Comparison of ENCODE assay signal across 8 cellular contexts in the genomic region with DNA sequence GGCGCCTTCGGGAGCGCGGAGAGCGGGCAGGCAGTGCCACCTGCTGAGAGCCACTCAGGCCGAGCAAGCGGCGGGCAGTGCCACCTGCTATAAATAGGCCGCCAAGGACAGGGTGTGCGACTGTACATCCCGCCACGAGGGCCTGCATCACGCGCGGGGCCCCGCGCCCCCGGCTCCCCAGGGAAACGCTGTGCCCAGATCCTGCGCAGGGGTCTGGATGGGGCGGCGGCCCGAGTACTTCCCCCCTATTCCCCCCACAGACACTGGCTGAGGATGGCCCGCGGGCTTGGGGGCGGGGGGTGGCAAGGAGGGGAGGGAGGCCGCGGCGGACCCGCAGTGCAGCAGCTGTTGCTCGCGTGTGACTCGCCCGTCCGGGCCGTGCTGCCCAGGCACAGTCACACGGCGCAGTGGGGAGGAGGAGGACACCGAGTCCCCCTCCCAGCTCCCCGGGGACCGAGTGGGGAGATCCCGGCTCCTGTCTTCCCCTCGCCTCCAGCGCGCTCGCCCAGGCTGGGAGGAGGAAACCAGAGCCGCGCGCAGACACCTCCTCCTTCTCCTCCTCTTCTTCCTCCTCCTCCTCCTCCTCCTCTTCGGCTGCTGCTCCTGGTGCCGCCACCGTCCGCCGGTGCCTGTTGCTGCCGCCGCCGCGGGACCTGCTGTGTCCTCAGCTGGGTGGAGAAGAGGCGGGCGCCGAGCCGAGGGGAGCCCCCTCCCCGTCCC. TPM values are rescaled to one million over a fixed set of nuclear protein-coding genes. Genes with fewer than 3 reads are reported as not detected.
DNase-seq lines count a peak whose midpoint lies in the region; ATAC-seq, FAIRE-seq and TF ChIP-seq lines count a peak whose summit lies in the region.

A gene with protein sequence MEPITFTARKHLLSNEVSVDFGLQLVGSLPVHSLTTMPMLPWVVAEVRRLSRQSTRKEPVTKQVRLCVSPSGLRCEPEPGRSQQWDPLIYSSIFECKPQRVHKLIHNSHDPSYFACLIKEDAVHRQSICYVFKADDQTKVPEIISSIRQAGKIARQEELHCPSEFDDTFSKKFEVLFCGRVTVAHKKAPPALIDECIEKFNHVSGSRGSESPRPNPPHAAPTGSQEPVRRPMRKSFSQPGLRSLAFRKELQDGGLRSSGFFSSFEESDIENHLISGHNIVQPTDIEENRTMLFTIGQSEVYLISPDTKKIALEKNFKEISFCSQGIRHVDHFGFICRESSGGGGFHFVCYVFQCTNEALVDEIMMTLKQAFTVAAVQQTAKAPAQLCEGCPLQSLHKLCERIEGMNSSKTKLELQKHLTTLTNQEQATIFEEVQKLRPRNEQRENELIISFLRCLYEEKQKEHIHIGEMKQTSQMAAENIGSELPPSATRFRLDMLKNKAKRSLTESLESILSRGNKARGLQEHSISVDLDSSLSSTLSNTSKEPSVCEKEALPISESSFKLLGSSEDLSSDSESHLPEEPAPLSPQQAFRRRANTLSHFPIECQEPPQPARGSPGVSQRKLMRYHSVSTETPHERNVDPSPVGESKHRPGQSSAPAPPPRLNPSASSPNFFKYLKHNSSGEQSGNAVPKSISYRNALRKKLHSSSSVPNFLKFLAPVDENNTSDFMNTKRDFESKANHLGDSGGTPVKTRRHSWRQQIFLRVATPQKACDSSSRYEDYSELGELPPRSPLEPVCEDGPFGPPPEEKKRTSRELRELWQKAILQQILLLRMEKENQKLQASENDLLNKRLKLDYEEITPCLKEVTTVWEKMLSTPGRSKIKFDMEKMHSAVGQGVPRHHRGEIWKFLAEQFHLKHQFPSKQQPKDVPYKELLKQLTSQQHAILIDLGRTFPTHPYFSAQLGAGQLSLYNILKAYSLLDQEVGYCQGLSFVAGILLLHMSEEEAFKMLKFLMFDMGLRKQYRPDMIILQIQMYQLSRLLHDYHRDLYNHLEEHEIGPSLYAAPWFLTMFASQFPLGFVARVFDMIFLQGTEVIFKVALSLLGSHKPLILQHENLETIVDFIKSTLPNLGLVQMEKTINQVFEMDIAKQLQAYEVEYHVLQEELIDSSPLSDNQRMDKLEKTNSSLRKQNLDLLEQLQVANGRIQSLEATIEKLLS (N-terminal part only) (plus strand): TSS at position 584 of the 720 bp plus-strand sequence. CDS start 11,012 bp downstream, outside the sequence.

- H3K79me2 ChIP-seq in GM23338 (replicated peaks; ENCODE audit: insufficient read depth) = no peaks in the 10 kb centered on the region

- TF ChIP-seq CTCF in GM06990 (IDR thresholded peaks at IDR 0.05; ENCODE audit: insufficient read depth, low read length, poor library complexity, severe bottlenecking) (peak; percentile 15), GM23338 (conservative IDR thresholded peaks at IDR 0.05; ENCODE audit: low read depth in 2 of 2) (no peak), WTC11 (IDR thresholded peaks at IDR 0.05) (no peak), liver (IDR thresholded peaks at IDR 0.05; ENCODE audit: low read depth, low read length, missing input control) (peak; percentile 42)

- H3K27me3 Mint-ChIP-seq in GM23338 (ENCODE audit: insufficient read depth, low read depth, poor library complexity) (peaks cover 25% of the 10 kb centered on the region), WTC11 (ENCODE audit: low read depth) (peaks cover 59% of the 10 kb centered on the region)

- H3K4me1 ChIP-seq in GM23338 (ENCODE audit: insufficient read depth) (peaks cover 9% of the 10 kb centered on the region; the same call in 1 of the 2 replicates), liver (ENCODE audit: control insufficient read depth in 4 of 4, insufficient read depth in 4 of 4, low read length in 3 of 4) (peaks cover 0 to 19% (median 10%) of the 10 kb centered on the region in 4 donors)

- CTCF ChIA-PET in WTC11 (lab: Charles Lee) = interaction anchor here (1.2 to 2.0 kb wide), 2 partner anchors 80 to 145 kb away, joined by 5 to 6 read pairs; no protein-coding TSS in a partner anchor

- DNase-seq in GM06990 (ENCODE audit: extremely low read depth, insufficient read length) (peak; percentile 73), GM23338 (ENCODE audit: low spot score) (peak; percentile 37), M059J (ENCODE audit: low read depth) (peak; percentile 61), WTC11 (ENCODE audit: low spot score) (peak; percentile 40), cerebellar cortex (ENCODE audit: low spot score) (peak; percentile 62), RCC 7860 (ENCODE audit: low spot score) (no peak)
- peak; percentile 50 for DNase-seq in stimulated activated CD4-positive, alpha-beta T cell treated with anti-CD3 and anti-CD28 coated beads, Interleukin-4, amount 100 ng/mL, for 1 hour

- WGBS in liver = 2% methylated on average over 63 of the region's 63 CpGs

- no peaks in the 10 kb centered on the region for H3K9me3 Mint-ChIP-seq in GM23338
- no peaks in the 10 kb centered on the region for H3K9me3 Mint-ChIP-seq in WTC11

- peak; percentile 79 to 83 for TF ChIP-seq RAD21 in liver (IDR thresholded peaks at IDR 0.05)

- H3F3A ChIP-seq in GM23338 (replicated peaks; ENCODE audit: low read depth) = no peaks in the 10 kb centered on the region

- peak within 1 kb of the TSS; percentile 80 for H3K4me3 Mint-ChIP-seq in GM23338
- H3K4me3 Mint-ChIP-seq in WTC11 = peak within 1 kb of the TSS; percentile 76

- H3K4me2 ChIP-seq in GM23338 = peak within 1 kb of the TSS; percentile 99

- POLR2A ChIA-PET in WTC11 (lab: Charles Lee) = no interaction called here

- H2AFZ ChIP-seq in GM23338 = peak within 1 kb of the TSS; percentile 96

- H3K36me3 ChIP-seq in GM06990 (ENCODE audit: control insufficient read depth, insufficient read depth, low read length) = no peaks in the 10 kb centered on the region
- H3K36me3 ChIP-seq in GM23338 (ENCODE audit: insufficient read depth) = no peaks in the 10 kb centered on the region
- no peaks in the 10 kb centered on the region for H3K36me3 ChIP-seq in liver (ENCODE audit: control insufficient read depth in 4 of 4, insufficient read depth in 3 of 4, low read depth in 1 of 4, low read length in 3 of 4)

- peaks cover 13% of the 10 kb centered on the region for H3K4me1 Mint-ChIP-seq in GM23338
- H3K4me1 Mint-ChIP-seq in WTC11 = peaks cover 15% of the 10 kb centered on the region

- H3K27me3 ChIP-seq in GM06990 (replicated peaks; ENCODE audit: control insufficient read depth, insufficient read depth, low read length) (no peaks in the 10 kb centered on the region), GM23338 (ENCODE audit: insufficient read depth) (peaks cover 54% of the 10 kb centered on the region), liver (ENCODE audit: control insufficient read depth in 4 of 4, insufficient read depth in 4 of 4, low read length in 3 of 4) (no peaks in the 10 kb centered on the region)

- H4K20me1 ChIP-seq in GM23338 (replicated peaks; ENCODE audit: insufficient read depth) = no peaks in the 10 kb centered on the region

- no peaks in the 10 kb centered on the region for H3K9me3 ChIP-seq in liver (ENCODE audit: control insufficient read depth in 4 of 4, low read length in 3 of 4)

- H3K4me3 ChIP-seq in GM06990 (replicated peaks; ENCODE audit: low read depth, low read length) (peak within 1 kb of the TSS; percentile 71), GM23338 (peak within 1 kb of the TSS; percentile 85), liver (ENCODE audit: low read depth in 1 of 3, low read length in 3 of 3) (peak within 1 kb of the TSS; percentile 83 to 96 (median 91))

- H3K36me3 Mint-ChIP-seq in GM23338 (ENCODE audit: low read depth) = no peaks in the 10 kb centered on the region
- no peaks in the 10 kb centered on the region for H3K36me3 Mint-ChIP-seq in WTC11

- no peak within 1 kb of the TSS for H3K27ac Mint-ChIP-seq in GM23338
- no peak within 1 kb of the TSS for H3K27ac Mint-ChIP-seq in WTC11

- no peak for FAIRE-seq in RCC 7860 (lab: Jason Lieb, UNC)

- H3K27ac ChIP-seq in GM23338 (ENCODE audit: low read depth) (no peak within 1 kb of the TSS), liver (ENCODE audit: low read depth in 1 of 2, low read length in 2 of 2) (peak within 1 kb of the TSS; percentile 80 to 83)

- H3K9me2 ChIP-seq in GM23338 (ENCODE audit: insufficient read depth) = no peaks in the 10 kb centered on the region; the same call in 1 of the 2 replicates

- peak; percentile 57 for ATAC-seq in GM23338
- ATAC-seq in WTC11 = peak; percentile 15

- peak within 1 kb of the TSS; percentile 50 to 73 for H3K9ac ChIP-seq in liver (ENCODE audit: low read depth in 1 of 2, low read length in 2 of 2)

TF ChIP-seq in GM23338, 12 proteins besides CTCF, POLR2A, EP300 and RAD21 (continues in another document):
- TF ChIP-seq POLR2AphosphoS5 (IDR thresholded peaks at IDR 0.05; ENCODE audit: low read depth) = no peak
- peak; percentile 5 for TF ChIP-seq EZH2 (IDR thresholded peaks at IDR 0.05; ENCODE audit: low read depth, unreplicated experiment)
- TF ChIP-seq ZNF331 (CRISPR knock-in tag; IDR thresholded peaks at IDR 0.05; ENCODE audit: low read depth) = no peak

TF ChIP-seq in WTC11, 78 proteins besides CTCF, POLR2A, EP300 and RAD21 (continues in another document):
- no peak for TF ChIP-seq RELA (CRISPR knock-in tag; IDR thresholded peaks at IDR 0.05; ENCODE audit: borderline replicate concordance)
- no peak for TF ChIP-seq NR2C2 (CRISPR knock-in tag; IDR thresholded peaks at IDR 0.05)
- peak; percentile 26; the same call in 1 of the 2 replicates for TF ChIP-seq FOXP1 (CRISPR knock-in tag; IDR thresholded peaks at IDR 0.05; ENCODE audit: borderline replicate concordance)
- no peak for TF ChIP-seq ZNF416 (CRISPR knock-in tag; IDR thresholded peaks at IDR 0.05)
- no peak for TF ChIP-seq ESRRA (CRISPR knock-in tag; IDR thresholded peaks at IDR 0.05; ENCODE audit: borderline replicate concordance)
- 0 out of 2 replicates have a peak, but pooled peaks have one; percentile 54 for TF ChIP-seq ZNF232 (CRISPR knock-in tag; IDR thresholded peaks at IDR 0.05)
- no peak for TF ChIP-seq RORB (CRISPR knock-in tag; IDR thresholded peaks at IDR 0.05)

TF ChIP-seq in liver, 16 proteins besides CTCF, POLR2A, EP300 and RAD21 (continues in another document):
- TF ChIP-seq, protein P1, sequence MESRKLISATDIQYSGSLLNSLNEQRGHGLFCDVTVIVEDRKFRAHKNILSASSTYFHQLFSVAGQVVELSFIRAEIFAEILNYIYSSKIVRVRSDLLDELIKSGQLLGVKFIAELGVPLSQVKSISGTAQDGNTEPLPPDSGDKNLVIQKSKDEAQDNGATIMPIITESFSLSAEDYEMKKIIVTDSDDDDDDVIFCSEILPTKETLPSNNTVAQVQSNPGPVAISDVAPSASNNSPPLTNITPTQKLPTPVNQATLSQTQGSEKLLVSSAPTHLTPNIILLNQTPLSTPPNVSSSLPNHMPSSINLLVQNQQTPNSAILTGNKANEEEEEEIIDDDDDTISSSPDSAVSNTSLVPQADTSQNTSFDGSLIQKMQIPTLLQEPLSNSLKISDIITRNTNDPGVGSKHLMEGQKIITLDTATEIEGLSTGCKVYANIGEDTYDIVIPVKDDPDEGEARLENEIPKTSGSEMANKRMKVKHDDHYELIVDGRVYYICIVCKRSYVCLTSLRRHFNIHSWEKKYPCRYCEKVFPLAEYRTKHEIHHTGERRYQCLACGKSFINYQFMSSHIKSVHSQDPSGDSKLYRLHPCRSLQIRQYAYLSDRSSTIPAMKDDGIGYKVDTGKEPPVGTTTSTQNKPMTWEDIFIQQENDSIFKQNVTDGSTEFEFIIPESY (IDR thresholded peaks at IDR 0.05) = no peak

RNA-seq across cellular contexts. Expression of the gene that starts here (rescaled TPM):
- 137 and 151 TPM in 2 replicates for total RNA-seq in GM23338 (2014; rRNA removed; shearing (Covaris generic))
- polyA plus RNA-seq in GM23338 (2016; fragmentation: Nextera tagmentation; extraction: Ambion mirVana) (50.7 and 53.9 TPM in 2 replicates), liver (10 to 100 TPM; 15.6 to 16.4 TPM)
- 110 and 130 TPM in 2 replicates for total RNA-seq in M059J (2014; rRNA removed; shearing (Covaris generic))
- total RNA-seq in WTC11 (2021) (134 to 151 TPM (median 142 TPM) in 3 replicates), liver (10 to 100 TPM; 25.5 to 41.4 TPM)

Comparison
In these comparisons a context has a peak if more than half of its experiments do, and no peak if none do; other contexts are left out.
1. CTCF ChIP-seq: peak in GM06990 (single experiment) and liver (single experiment); none in GM23338 (0 of 2) and WTC11 (single experiment).
2. Peak in every context shown above with its lines, with median percentiles within 50 percentile points of each other: H3K4me3 ChIP-seq.